ENCODE assay signal across 9 cellular contexts in genomic region chr2:7031424-7032245, GRCh38.
DNase-seq lines count a peak whose midpoint lies in the region; ATAC-seq and TF ChIP-seq lines count a peak whose summit lies in the region.
"Had no signal": no experiment of that assay in that cellular context is flagged by ENCODE, and none has a peak within 500 bp of the region (broad histone marks: within the 10 kb centered on the region; RNA-seq: fewer than 3 reads in every experiment).

No MANE protein-coding gene starts in this region.

- TF ChIP-seq CTCF in hepatocyte (IDR thresholded peaks at IDR 0.05; ENCODE audit: poor library complexity) = peak; percentile 10

- H3K36me3 Mint-ChIP-seq in activated CD4-positive, alpha-beta memory T cell treated with anti-CD3 and anti-CD28 coated beads, Interleukin-2, amount 10 ng/mL, durations not matched to agents 7 days and 5 days (ENCODE audit: low read depth) = no peaks in the 10 kb centered on the region

- no peaks in the 10 kb centered on the region for H3K9me2 ChIP-seq in hepatocyte (replicated peaks; ENCODE audit: insufficient read depth)

- no peaks in the 10 kb centered on the region for H3K9me3 ChIP-seq in hepatocyte (ENCODE audit: low read depth)
- no peaks in the 10 kb centered on the region for H3K9me3 ChIP-seq in aorta (ENCODE audit: control insufficient read depth, low read length)

- H3K27ac ChIP-seq in hepatocyte (no peak overlapping the region), aorta (ENCODE audit: low read depth in 1 of 2, low read length in 2 of 2) (no peak overlapping the region)
- H3K27ac ChIP-seq: cardiac muscle cell had no signal

- H3K4me1 Mint-ChIP-seq in activated CD4-positive, alpha-beta memory T cell treated with anti-CD3 and anti-CD28 coated beads, Interleukin-2, amount 10 ng/mL, durations not matched to agents 7 days and 5 days = peaks cover 15% of the 10 kb centered on the region

- H3K4me1 ChIP-seq in hepatocyte (ENCODE audit: insufficient read depth) = peaks cover 13% of the 10 kb centered on the region
- H3K4me1 ChIP-seq in aorta (ENCODE audit: control insufficient read depth in 1 of 2, insufficient read depth in 2 of 2, low read length in 2 of 2) = no peaks in the 10 kb centered on the region

- no peaks in the 10 kb centered on the region for H3K9me3 Mint-ChIP-seq in activated CD4-positive, alpha-beta memory T cell treated with anti-CD3 and anti-CD28 coated beads, Interleukin-2, amount 10 ng/mL, durations not matched to agents 7 days and 5 days

- DNase-seq in Daoy (ENCODE audit: low read depth) = peak; percentile 51
- peak; percentile 99 to 100 for DNase-seq in NCI-H2081 (lab: John Stamatoyannopoulos, UW)
- peak; percentile 21 for DNase-seq in activated CD4-positive, alpha-beta memory T cell treated with anti-CD3 and anti-CD28 coated beads, Interleukin-2, amount 10 ng/mL, durations not matched to agents 7 days and 5 days
- DNase-seq in hepatocyte (ENCODE audit: low spot score) = peak; percentile 90
- no peak for DNase-seq in aorta
- DNase-seq in OCI-M1 (lab: John Stamatoyannopoulos, UW) = no peak

- no peaks in the 10 kb centered on the region for H3K27me3 ChIP-seq in hepatocyte
- H3K27me3 ChIP-seq in aorta (ENCODE audit: control insufficient read depth in 1 of 2, insufficient read depth in 2 of 2, low read length in 1 of 2) = no peaks in the 10 kb centered on the region
- H3K27me3 ChIP-seq: cardiac muscle cell had no signal

- WGBS in hepatocyte (ENCODE audit: low lambda C conversion rate, missing lambda C conversion rate) = 81% methylated on average over 25 of the region's 25 CpGs
- WGBS in aorta, 2 donors = 86 to 87% methylated on average over 25 of the region's 25 CpGs

- CTCF ChIA-PET in activated CD4-positive, alpha-beta memory T cell treated with anti-CD3 and anti-CD28 coated beads, Interleukin-2, amount 10 ng/mL, durations not matched to agents 7 days and 5 days (lab: Charles Lee) = interaction anchor here (1.0 to 1.3 kb wide), 3 partner anchors 9 to 135 kb away, joined by 3 read pairs; no protein-coding TSS in a partner anchor

- intact Hi-C loops in aorta (cut with DNase I) = loop anchor here in 1 of 2 donors (10.0 kb wide), 1 partner anchor 393 kb away; no protein-coding TSS in a partner anchor

- H3K36me3 ChIP-seq in hepatocyte (replicated peaks; ENCODE audit: insufficient read depth, low read depth) = no peaks in the 10 kb centered on the region
- no peaks in the 10 kb centered on the region for H3K36me3 ChIP-seq in aorta (ENCODE audit: control insufficient read depth in 1 of 2, insufficient read depth in 2 of 2, low read length in 1 of 2)
- H3K36me3 ChIP-seq: cardiac muscle cell had no signal

- no peak overlapping the region for H2AFZ ChIP-seq in hepatocyte

- H3K4me3 ChIP-seq in hepatocyte (no peak overlapping the region), aorta (ENCODE audit: low read length in 2 of 2) (no peak overlapping the region)
- H3K4me3 ChIP-seq: cardiac muscle cell had no signal

- H4K20me1 ChIP-seq in hepatocyte (ENCODE audit: insufficient read depth, poor library complexity, severe bottlenecking) = no peaks in the 10 kb centered on the region

- H3K4me3 Mint-ChIP-seq in activated CD4-positive, alpha-beta memory T cell treated with anti-CD3 and anti-CD28 coated beads, Interleukin-2, amount 10 ng/mL, durations not matched to agents 7 days and 5 days = no peak overlapping the region

- POLR2A ChIA-PET in activated CD4-positive, alpha-beta memory T cell treated with anti-CD3 and anti-CD28 coated beads, Interleukin-2, amount 10 ng/mL, durations not matched to agents 7 days and 5 days (lab: Charles Lee) = no interaction called here

- ATAC-seq in aorta (ENCODE audit: low FRiP score) = peak; percentile 30
- no peak for ATAC-seq in HG03135 (IDR thresholded peaks at IDR 0.05; ENCODE audit: unreplicated experiment)
- no peak for ATAC-seq in GM21737 (IDR thresholded peaks at IDR 0.05; ENCODE audit: unreplicated experiment)

- H3K79me2 ChIP-seq in hepatocyte = no peaks in the 10 kb centered on the region

- H3K27ac Mint-ChIP-seq in activated CD4-positive, alpha-beta memory T cell treated with anti-CD3 and anti-CD28 coated beads, Interleukin-2, amount 10 ng/mL, durations not matched to agents 7 days and 5 days = no peak overlapping the region

- H3K4me2 ChIP-seq in hepatocyte = no peak overlapping the region

- H3K27me3 Mint-ChIP-seq in activated CD4-positive, alpha-beta memory T cell treated with anti-CD3 and anti-CD28 coated beads, Interleukin-2, amount 10 ng/mL, durations not matched to agents 7 days and 5 days = no peaks in the 10 kb centered on the region

Comparison
In these comparisons a context has a peak if more than half of its experiments do, and no peak if none do; other contexts are left out.
1. DNase-seq: peak in Daoy (single experiment), NCI-H2081 (2 of 2), activated CD4-positive, alpha-beta memory T cell treated with anti-CD3 and anti-CD28 coated beads, Interleukin-2, amount 10 ng/mL, durations not matched to agents 7 days and 5 days (single experiment) and hepatocyte (single experiment); none in aorta (0 of 2) and OCI-M1 (single experiment).